Comparison of ENCODE assay signal across 1 cellular context in the genomic region with DNA sequence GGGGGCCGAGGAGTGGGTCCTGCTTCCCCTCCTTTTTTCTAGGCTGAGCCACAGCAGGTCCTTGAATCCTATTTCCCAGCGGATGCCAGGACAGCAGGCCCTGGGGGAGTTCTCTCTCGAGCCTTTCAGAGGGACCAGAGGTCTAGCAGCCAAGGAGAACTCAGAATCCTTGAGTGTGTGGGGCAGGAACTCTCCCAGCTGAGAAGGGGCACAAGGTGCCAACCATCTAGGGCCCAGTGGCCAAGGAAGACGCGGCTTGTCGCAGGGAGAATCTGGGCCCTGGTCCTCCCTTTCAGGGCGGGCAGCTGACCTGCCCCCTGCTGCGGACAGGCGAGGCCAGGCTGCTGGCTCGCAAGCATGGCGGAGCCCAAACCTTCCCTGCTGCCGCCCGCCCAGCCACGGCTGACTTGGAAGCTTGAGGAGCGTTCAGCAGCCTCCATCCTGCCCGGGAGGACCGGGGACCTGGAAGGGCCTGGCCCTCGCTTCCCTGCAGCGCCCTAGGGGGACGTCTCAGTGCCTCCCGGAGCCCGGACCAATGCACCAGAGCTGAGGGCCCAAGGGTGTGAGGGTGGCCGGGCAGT.
TF ChIP-seq lines count a peak whose summit lies in the region.

No MANE protein-coding gene starts in this region.

TF ChIP-seq in GM12878, 131 proteins besides CTCF, POLR2A, EP300 and RAD21:
- TF ChIP-seq, protein P1, sequence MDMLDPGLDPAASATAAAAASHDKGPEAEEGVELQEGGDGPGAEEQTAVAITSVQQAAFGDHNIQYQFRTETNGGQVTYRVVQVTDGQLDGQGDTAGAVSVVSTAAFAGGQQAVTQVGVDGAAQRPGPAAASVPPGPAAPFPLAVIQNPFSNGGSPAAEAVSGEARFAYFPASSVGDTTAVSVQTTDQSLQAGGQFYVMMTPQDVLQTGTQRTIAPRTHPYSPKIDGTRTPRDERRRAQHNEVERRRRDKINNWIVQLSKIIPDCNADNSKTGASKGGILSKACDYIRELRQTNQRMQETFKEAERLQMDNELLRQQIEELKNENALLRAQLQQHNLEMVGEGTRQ (IDR thresholded peaks at IDR 0.05; ENCODE audit: borderline replicate concordance, low read depth, low read length) = no peak
- TF ChIP-seq ETV6 (conservative IDR thresholded peaks at IDR 0.05 in 1 of 2, IDR thresholded peaks at IDR 0.05 in 1 of 2; ENCODE audit: borderline replicate concordance in 1 of 2, low read depth in 1 of 2) = no peak
- TF ChIP-seq ZNF622 (IDR thresholded peaks at IDR 0.05) = no peak
- no peak for TF ChIP-seq CHD4 (IDR thresholded peaks at IDR 0.05)
- TF ChIP-seq DPF2 (IDR thresholded peaks at IDR 0.05) = no peak
